Comparison of ENCODE assay signal across 1 cellular context in the genomic region with DNA sequence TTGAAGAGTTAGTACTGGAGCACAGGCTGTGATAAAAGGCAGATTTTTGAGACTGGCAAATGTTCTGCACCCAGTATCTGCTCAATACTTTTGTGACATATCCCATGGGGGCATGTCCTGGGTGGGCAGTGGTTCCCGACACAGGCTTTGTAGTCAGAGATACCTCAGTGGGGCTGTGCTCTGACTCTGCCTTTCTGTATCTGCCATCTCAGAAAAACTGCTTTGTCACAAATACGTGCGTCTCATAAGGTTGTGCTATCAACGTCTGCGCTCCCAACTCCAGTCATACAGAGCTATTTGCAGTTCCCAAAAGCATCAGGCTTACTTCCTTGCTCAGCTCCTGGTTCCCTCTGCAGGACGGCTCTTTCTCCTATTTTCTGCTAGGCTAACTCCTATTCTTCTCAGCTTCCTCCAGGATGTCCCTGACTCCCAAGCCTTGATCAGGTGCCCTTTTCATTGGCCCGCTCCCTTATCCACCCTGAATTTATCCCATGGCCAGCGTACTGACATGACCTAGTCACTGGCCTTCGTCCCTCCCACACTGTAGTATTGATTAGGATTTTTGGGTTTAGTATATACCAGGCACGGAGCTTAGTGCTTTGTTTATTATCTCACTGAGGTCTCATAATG.
A peak's percentile ranks its signal among the peaks of the same experiment; 100 is the strongest.
TF ChIP-seq lines count a peak whose summit lies in the region.

No MANE protein-coding gene starts in this region.

TF ChIP-seq in K562, 482 proteins besides CTCF, POLR2A, EP300 and RAD21 (continued from another document and continues in another):
- TF ChIP-seq, protein P1, sequence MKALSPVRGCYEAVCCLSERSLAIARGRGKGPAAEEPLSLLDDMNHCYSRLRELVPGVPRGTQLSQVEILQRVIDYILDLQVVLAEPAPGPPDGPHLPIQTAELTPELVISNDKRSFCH (CRISPR knock-in tag; IDR thresholded peaks at IDR 0.05), result no peak
- TF ChIP-seq, protein P1 (tag; IDR thresholded peaks at IDR 0.05), result no peak
- TF ChIP-seq HDAC3 (IDR thresholded peaks at IDR 0.05; ENCODE audit: borderline replicate concordance, partially characterized antibody), result no peak
- TF ChIP-seq FOXK1 (CRISPR knock-in tag; IDR thresholded peaks at IDR 0.05; ENCODE audit: borderline replicate concordance), result no peak
- peak; percentile 42; the same call in 1 of the 2 replicates for TF ChIP-seq L3MBTL2 (IDR thresholded peaks at IDR 0.05)
- TF ChIP-seq BRD4 (IDR thresholded peaks at IDR 0.05), result no peak
- TF ChIP-seq ZSCAN32 (CRISPR knock-in tag; IDR thresholded peaks at IDR 0.05), result no peak
- TF ChIP-seq SAFB2 (IDR thresholded peaks at IDR 0.05; ENCODE audit: borderline replicate concordance, low read depth, low read length, severe bottlenecking), result no peak
- no peak for TF ChIP-seq PKNOX1 (IDR thresholded peaks at IDR 0.05)
- TF ChIP-seq ZNF444 (CRISPR knock-in tag; IDR thresholded peaks at IDR 0.05), result no peak
- no peak; the same call in none of the 2 replicates for TF ChIP-seq ATF7 (IDR thresholded peaks at IDR 0.05)
- no peak for TF ChIP-seq POU5F1 (IDR thresholded peaks at IDR 0.05; ENCODE audit: borderline replicate concordance, low read depth, low read length, partially characterized antibody)
- no peak for TF ChIP-seq ZKSCAN3 (CRISPR knock-in tag; IDR thresholded peaks at IDR 0.05)
- no peak for TF ChIP-seq NFIC (IDR thresholded peaks at IDR 0.05)
- TF ChIP-seq FOXP1 (CRISPR knock-in tag; IDR thresholded peaks at IDR 0.05), result no peak
- TF ChIP-seq MYBL2 (IDR thresholded peaks at IDR 0.05; ENCODE audit: low read depth), result no peak
- no peak for TF ChIP-seq MYBL2 (CRISPR knock-in tag; IDR thresholded peaks at IDR 0.05; ENCODE audit: borderline replicate concordance)
- TF ChIP-seq THAP7 (CRISPR knock-in tag; IDR thresholded peaks at IDR 0.05), result no peak
- TF ChIP-seq MEF2D (tag; conservative IDR thresholded peaks at IDR 0.05; ENCODE audit: low read depth), result no peak
- no peak for TF ChIP-seq ZNF232 (CRISPR knock-in tag; IDR thresholded peaks at IDR 0.05)
- no peak for TF ChIP-seq ZFX (CRISPR knock-in tag; IDR thresholded peaks at IDR 0.05)
- TF ChIP-seq SMAD3 (CRISPR knock-in tag; conservative IDR thresholded peaks at IDR 0.05), result no peak
- TF ChIP-seq DNMT1 (IDR thresholded peaks at IDR 0.05), result no peak
- TF ChIP-seq CTBP1 (IDR thresholded peaks at IDR 0.05; ENCODE audit: borderline replicate concordance), result peak; percentile 69
- TF ChIP-seq, protein P2, sequence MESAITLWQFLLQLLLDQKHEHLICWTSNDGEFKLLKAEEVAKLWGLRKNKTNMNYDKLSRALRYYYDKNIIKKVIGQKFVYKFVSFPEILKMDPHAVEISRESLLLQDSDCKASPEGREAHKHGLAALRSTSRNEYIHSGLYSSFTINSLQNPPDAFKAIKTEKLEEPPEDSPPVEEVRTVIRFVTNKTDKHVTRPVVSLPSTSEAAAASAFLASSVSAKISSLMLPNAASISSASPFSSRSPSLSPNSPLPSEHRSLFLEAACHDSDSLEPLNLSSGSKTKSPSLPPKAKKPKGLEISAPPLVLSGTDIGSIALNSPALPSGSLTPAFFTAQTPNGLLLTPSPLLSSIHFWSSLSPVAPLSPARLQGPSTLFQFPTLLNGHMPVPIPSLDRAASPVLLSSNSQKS (CRISPR knock-in tag; IDR thresholded peaks at IDR 0.05), result no peak
- TF ChIP-seq TCF3 (CRISPR knock-in tag; IDR thresholded peaks at IDR 0.05), result no peak
- no peak for TF ChIP-seq MEIS2 (IDR thresholded peaks at IDR 0.05; ENCODE audit: partially characterized antibody)
- TF ChIP-seq ZNF318 (IDR thresholded peaks at IDR 0.05; ENCODE audit: borderline replicate concordance in 1 of 2, low read depth in 1 of 2), result no peak
- no peak for TF ChIP-seq ZNF24 (IDR thresholded peaks at IDR 0.05)
- TF ChIP-seq BMI1 (IDR thresholded peaks at IDR 0.05; ENCODE audit: low read length), result no peak
- TF ChIP-seq POLR2B (IDR thresholded peaks at IDR 0.05; ENCODE audit: low read depth, partially characterized antibody), result peak; percentile 28
- no peak for TF ChIP-seq ATF4 (CRISPR knock-in tag; IDR thresholded peaks at IDR 0.05)
- no peak for TF ChIP-seq CREB1 (IDR thresholded peaks at IDR 0.05)
- 0 out of 2 replicates have a peak, but pooled peaks have one; percentile 14 for TF ChIP-seq CREB1 (CRISPR knock-in tag; IDR thresholded peaks at IDR 0.05)
- no peak for TF ChIP-seq ELF1 (tag; IDR thresholded peaks at IDR 0.05)
- 0 out of 4 replicates have a peak, but pooled peaks of 1 of the 2 experiments have one; percentile 8 for TF ChIP-seq NONO (IDR thresholded peaks at IDR 0.05; ENCODE audit: low read depth in 2 of 2, low read length in 1 of 2)
- no peak for TF ChIP-seq MAX (CRISPR knock-in tag; IDR thresholded peaks at IDR 0.05)
- TF ChIP-seq, protein P3, sequence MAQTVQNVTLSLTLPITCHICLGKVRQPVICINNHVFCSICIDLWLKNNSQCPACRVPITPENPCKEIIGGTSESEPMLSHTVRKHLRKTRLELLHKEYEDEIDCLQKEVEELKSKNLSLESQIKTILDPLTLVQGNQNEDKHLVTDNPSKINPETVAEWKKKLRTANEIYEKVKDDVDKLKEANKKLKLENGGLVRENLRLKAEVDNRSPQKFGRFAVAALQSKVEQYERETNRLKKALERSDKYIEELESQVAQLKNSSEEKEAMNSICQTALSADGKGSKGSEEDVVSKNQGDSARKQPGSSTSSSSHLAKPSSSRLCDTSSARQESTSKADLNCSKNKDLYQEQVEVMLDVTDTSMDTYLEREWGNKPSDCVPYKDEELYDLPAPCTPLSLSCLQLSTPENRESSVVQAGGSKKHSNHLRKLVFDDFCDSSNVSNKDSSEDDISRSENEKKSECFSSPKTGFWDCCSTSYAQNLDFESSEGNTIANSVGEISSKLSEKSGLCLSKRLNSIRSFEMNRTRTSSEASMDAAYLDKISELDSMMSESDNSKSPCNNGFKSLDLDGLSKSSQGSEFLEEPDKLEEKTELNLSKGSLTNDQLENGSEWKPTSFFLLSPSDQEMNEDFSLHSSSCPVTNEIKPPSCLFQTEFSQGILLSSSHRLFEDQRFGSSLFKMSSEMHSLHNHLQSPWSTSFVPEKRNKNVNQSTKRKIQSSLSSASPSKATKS (CRISPR knock-in tag; IDR thresholded peaks at IDR 0.05), result no peak
- TF ChIP-seq RBM39 (optimal IDR thresholded peaks at IDR 0.05; ENCODE audit: low read depth, low read length), result no peak
- TF ChIP-seq, protein P4, sequence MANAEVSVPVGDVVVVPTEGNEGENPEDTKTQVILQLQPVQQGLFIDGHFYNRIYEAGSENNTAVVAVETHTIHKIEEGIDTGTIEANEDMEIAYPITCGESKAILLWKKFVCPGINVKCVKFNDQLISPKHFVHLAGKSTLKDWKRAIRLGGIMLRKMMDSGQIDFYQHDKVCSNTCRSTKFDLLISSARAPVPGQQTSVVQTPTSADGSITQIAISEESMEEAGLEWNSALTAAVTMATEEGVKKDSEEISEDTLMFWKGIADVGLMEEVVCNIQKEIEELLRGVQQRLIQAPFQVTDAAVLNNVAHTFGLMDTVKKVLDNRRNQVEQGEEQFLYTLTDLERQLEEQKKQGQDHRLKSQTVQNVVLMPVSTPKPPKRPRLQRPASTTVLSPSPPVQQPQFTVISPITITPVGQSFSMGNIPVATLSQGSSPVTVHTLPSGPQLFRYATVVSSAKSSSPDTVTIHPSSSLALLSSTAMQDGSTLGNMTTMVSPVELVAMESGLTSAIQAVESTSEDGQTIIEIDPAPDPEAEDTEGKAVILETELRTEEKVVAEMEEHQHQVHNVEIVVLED (CRISPR knock-in tag; IDR thresholded peaks at IDR 0.05), result no peak
- TF ChIP-seq POLR2AphosphoS5 (IDR thresholded peaks at IDR 0.05; ENCODE audit: control insufficient read depth, insufficient read depth, low read depth, low read length), result no peak
- TF ChIP-seq ATF1 (CRISPR knock-in tag; IDR thresholded peaks at IDR 0.05), result no peak
- peak; percentile 82 for TF ChIP-seq ATF1 (tag; IDR thresholded peaks at IDR 0.05)
- no peak for TF ChIP-seq ZBTB5 (IDR thresholded peaks at IDR 0.05)
